1 cellular context compared by ENCODE assay signal in the genomic region with DNA sequence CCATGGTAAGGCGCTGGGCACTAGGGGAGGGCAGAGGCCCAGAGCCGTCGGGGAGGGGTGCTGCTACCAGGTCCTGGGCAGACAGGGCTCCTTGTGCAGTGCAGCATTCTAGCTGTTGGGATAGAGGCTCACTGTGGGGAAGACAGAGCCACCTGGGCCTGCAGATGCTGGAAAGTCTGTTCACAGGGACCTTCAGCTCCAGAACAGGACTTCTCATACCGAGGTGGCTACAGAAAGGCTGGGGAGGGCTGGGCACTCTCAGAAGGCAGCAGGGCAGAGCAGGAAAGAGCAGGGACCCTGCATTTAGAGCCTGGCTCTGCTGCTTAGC.
TF ChIP-seq lines count a peak whose summit lies in the region.

No MANE protein-coding gene starts in this region.

TF ChIP-seq in K562, 482 proteins besides CTCF, POLR2A, EP300 and RAD21:
- TF ChIP-seq POLR2B (IDR thresholded peaks at IDR 0.05; ENCODE audit: low read depth, partially characterized antibody) (peak; percentile 13), KDM5B (IDR thresholded peaks at IDR 0.05; ENCODE audit: insufficient replicate concordance, low read depth, low read length) (peak; percentile 2), CBX5 (IDR thresholded peaks at IDR 0.05; ENCODE audit: borderline replicate concordance, low read depth) (no peak)
